In the genomic region with DNA sequence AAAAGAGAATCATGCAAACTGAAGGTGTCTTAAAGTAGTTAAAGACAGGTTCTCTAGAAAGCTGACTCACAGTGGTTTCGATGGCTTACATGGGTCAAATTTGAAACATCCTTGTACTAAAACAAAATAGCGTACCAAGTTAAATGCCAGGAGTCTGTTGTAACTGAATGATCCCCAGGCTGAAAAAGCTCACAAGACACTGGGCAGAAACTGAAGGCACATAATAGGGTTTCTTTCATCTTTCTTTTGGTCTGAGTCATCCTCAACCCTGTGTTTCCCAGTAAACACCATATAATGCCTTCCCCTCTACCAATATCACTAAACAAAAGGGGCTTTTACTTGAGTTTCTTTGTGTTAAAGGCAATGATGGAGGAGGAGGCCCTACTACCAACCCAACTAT, we compare ENCODE assay signal across 8 cellular contexts. TPM values are rescaled to one million over a fixed set of nuclear protein-coding genes. Genes with fewer than 3 reads are reported as not detected.
DNase-seq lines count a peak whose midpoint lies in the region; ATAC-seq, FAIRE-seq and TF ChIP-seq lines count a peak whose summit lies in the region.

No MANE protein-coding gene starts in this region.

- H3K79me1 ChIP-seq in IMR-90 (ENCODE audit: low read depth in 1 of 2, low read length in 2 of 2): peaks cover 13 to 74% of the 10 kb centered on the region in 2 experiments

- H2BK20ac ChIP-seq in IMR-90 (ENCODE audit: low read depth, low read length): no peak overlapping the region

- dilution Hi-C loops in IMR-90 (cut with HindIII; ENCODE audit: low sequenced_read_pairs, unreplicated experiment): no loop called here

- FAIRE-seq in GM12891 (lab: Jason Lieb, UNC): no peak

- no peaks in the 10 kb centered on the region for H3K9me3 ChIP-seq in IMR-90 (ENCODE audit: control insufficient read depth, insufficient read depth, low read length)
- H3K9me3 ChIP-seq in right cardiac atrium (ENCODE audit: control insufficient read depth, low read length): no peaks in the 10 kb centered on the region

- H2AK5ac ChIP-seq in IMR-90 (ENCODE audit: low read depth, low read length): no peak overlapping the region

- no peak overlapping the region for H3K56ac ChIP-seq in IMR-90 (ENCODE audit: extremely low read depth, insufficient read depth, low read length)

- CTCF ChIA-PET in IMR-90 (lab: Yijun Ruan, JAX): no interaction called here

- no peak overlapping the region for H3K18ac ChIP-seq in IMR-90 (ENCODE audit: low read depth, low read length)

- peak; percentile 35 for DNase-seq in GM12891 (ENCODE audit: insufficient read length, low spot score)
- DNase-seq in IMR-90: peak; percentile 83
- peak; percentile 87 for DNase-seq in fibroblast of peridontal ligament (ENCODE audit: extremely low read depth)
- no peak for DNase-seq in endothelial cell (ENCODE audit: low spot score)
- DNase-seq in glutamatergic neuron: no peak
- no peak for DNase-seq in right cardiac atrium
- no peak for DNase-seq in left ventricle myocardium superior

- no peak overlapping the region for H4K91ac ChIP-seq in IMR-90 (ENCODE audit: insufficient read depth, low read depth, low read length)

- H3K27ac Mint-ChIP-seq in endothelial cell (ENCODE audit: unreplicated experiment) (no peak overlapping the region), glutamatergic neuron (ENCODE audit: unreplicated experiment) (no peak overlapping the region)

- POLR2A ChIA-PET in IMR-90 (lab: Charles Lee; ENCODE audit: unreplicated experiment): interaction anchor here (0.6 kb wide), 1 partner anchor 12 kb away, joined by 3 read pairs; no protein-coding TSS in a partner anchor

- WGBS in IMR-90 (ENCODE audit: extremely low coverage in 2 of 2, insufficient read length in 1 of 2), 2 experiments: no CpG with 5 or more reads among the region's 2 CpGs
- 93% methylated on average over 2 of the region's 2 CpGs for WGBS in right cardiac atrium

- intact Hi-C loops in IMR-90 (cut with micrococcal nuclease): no loop called here
- intact Hi-C loops in right cardiac atrium (cut with DNase I): no loop called here
- intact Hi-C loops in left ventricle myocardium superior (cut with micrococcal nuclease): no loop called here

- no peak overlapping the region for H3K4ac ChIP-seq in IMR-90 (ENCODE audit: low read depth, low read length)

- no peak for TF ChIP-seq RAD21 in IMR-90 (IDR thresholded peaks at IDR 0.05; ENCODE audit: low read length)

- H4K5ac ChIP-seq in IMR-90 (ENCODE audit: low read depth, low read length): no peak overlapping the region

- ATAC-seq in GM21423 (IDR thresholded peaks at IDR 0.05; ENCODE audit: unreplicated experiment) (peak; percentile 91), IMR-90 (ENCODE audit: low read depth) (peak; percentile 84), right cardiac atrium (no peak), left ventricle myocardium superior (no peak)

- no peak overlapping the region for H2BK15ac ChIP-seq in IMR-90 (ENCODE audit: low read depth, low read length)

- H2BK5ac ChIP-seq in IMR-90 (ENCODE audit: low read depth, low read length, poor library complexity, severe bottlenecking): peak overlapping the region; percentile 58

- H3K27me3 Mint-ChIP-seq in endothelial cell (ENCODE audit: unreplicated experiment): peaks cover 7% of the 10 kb centered on the region
- H3K27me3 Mint-ChIP-seq in glutamatergic neuron (ENCODE audit: unreplicated experiment): no peaks in the 10 kb centered on the region

- no TSS peak for BruUV-seq in IMR-90 (replicated peaks; lab: Mats Ljungman, UMichigan)

- no peak overlapping the region for H2AFZ ChIP-seq in IMR-90 (replicated peaks; ENCODE audit: low read length, poor library complexity)

- TF ChIP-seq CTCF in IMR-90 (conservative IDR thresholded peaks at IDR 0.05; ENCODE audit: low read depth, low read length) (no peak), endothelial cell (IDR thresholded peaks at IDR 0.05; ENCODE audit: unreplicated experiment) (no peak), glutamatergic neuron (IDR thresholded peaks at IDR 0.05; ENCODE audit: partially characterized antibody, unreplicated experiment) (no peak)

- in situ Hi-C loops in IMR-90 (cut with MboI; ENCODE audit: low sequenced_read_pairs): no loop called here

- peaks cover 29% of the 10 kb centered on the region for H3K36me3 ChIP-seq in IMR-90 (ENCODE audit: control insufficient read depth, insufficient read depth, low read length)

- H3K4me3 Mint-ChIP-seq in endothelial cell (ENCODE audit: unreplicated experiment) (no peak overlapping the region), glutamatergic neuron (ENCODE audit: unreplicated experiment) (no peak overlapping the region)

- H3K27me3 ChIP-seq in IMR-90 (ENCODE audit: control insufficient read depth, insufficient read depth, low read length): no peaks in the 10 kb centered on the region
- H3K27me3 ChIP-seq in right cardiac atrium (ENCODE audit: control insufficient read depth, insufficient read depth): no peaks in the 10 kb centered on the region

- peaks cover 19% of the 10 kb centered on the region; the same call in 1 of the 2 replicates for H4K20me1 ChIP-seq in IMR-90 (ENCODE audit: insufficient read depth, low read length)

- peaks cover 54% of the 10 kb centered on the region for H3K36me3 Mint-ChIP-seq in endothelial cell (ENCODE audit: low read depth, unreplicated experiment)
- peaks cover 2% of the 10 kb centered on the region for H3K36me3 Mint-ChIP-seq in glutamatergic neuron (ENCODE audit: unreplicated experiment)

- peak overlapping the region; percentile 16; the same call in 1 of the 2 replicates for H3K4me2 ChIP-seq in IMR-90 (ENCODE audit: low read depth, low read length)

- H3K4me1 ChIP-seq in IMR-90 (ENCODE audit: control insufficient read depth, insufficient read depth, low read length) (peaks cover 4% of the 10 kb centered on the region; the same call in 1 of the 2 replicates), right cardiac atrium (ENCODE audit: control insufficient read depth, insufficient read depth, low read length) (peaks cover 1% of the 10 kb centered on the region)

- H3K23ac ChIP-seq in IMR-90 (ENCODE audit: low read depth, low read length): no peak overlapping the region

- no peak overlapping the region for H3K9ac ChIP-seq in IMR-90 (ENCODE audit: low read depth, low read length)

- H2AK9ac ChIP-seq in IMR-90 (replicated peaks; ENCODE audit: low read depth, low read length, poor library complexity): no peak overlapping the region

- H4K8ac ChIP-seq in IMR-90 (ENCODE audit: low read depth in 2 of 2, low read length in 2 of 2): no peak overlapping the region

- H3K9me3 Mint-ChIP-seq in endothelial cell (ENCODE audit: unreplicated experiment): no peaks in the 10 kb centered on the region
- no peaks in the 10 kb centered on the region for H3K9me3 Mint-ChIP-seq in glutamatergic neuron (ENCODE audit: unreplicated experiment)

- no peak for TF ChIP-seq POLR2A in GM12891 (IDR thresholded peaks at IDR 0.05; ENCODE audit: low read depth, low read length)
- no peak for TF ChIP-seq POLR2A in IMR-90 (IDR thresholded peaks at IDR 0.05; ENCODE audit: low read depth, low read length)

- no peak overlapping the region for H3K14ac ChIP-seq in IMR-90 (replicated peaks; ENCODE audit: low read depth, low read length)

- H3K4me1 Mint-ChIP-seq in endothelial cell (ENCODE audit: unreplicated experiment) (peaks cover 1% of the 10 kb centered on the region), glutamatergic neuron (ENCODE audit: low read depth, unreplicated experiment) (peaks cover 2% of the 10 kb centered on the region)

- H3K9me1 ChIP-seq in IMR-90 (ENCODE audit: insufficient read depth, low read length): 0 out of 2 replicates have a peak, but pooled peaks cover 4% of the 10 kb centered on the region

- H3K4me3 ChIP-seq in IMR-90 (ENCODE audit: insufficient read depth, low read depth, low read length): no peak overlapping the region
- H3K4me3 ChIP-seq in right cardiac atrium (ENCODE audit: low read length): no peak overlapping the region

- no peak overlapping the region for H3K27ac ChIP-seq in IMR-90 (ENCODE audit: insufficient read depth, low read length)
- no peak overlapping the region for H3K27ac ChIP-seq in right cardiac atrium (ENCODE audit: low read length)

- H2BK120ac ChIP-seq in IMR-90 (ENCODE audit: low read depth, low read length): no peak overlapping the region

TF ChIP-seq in GM12891, 5 proteins besides CTCF, POLR2A, EP300 and RAD21:
- TF ChIP-seq SPI1 (IDR thresholded peaks at IDR 0.05; ENCODE audit: low read depth, low read length) (no peak), PAX5 (IDR thresholded peaks at IDR 0.05; ENCODE audit: insufficient read depth, low read length, severe bottlenecking) (no peak), TAF1 (IDR thresholded peaks at IDR 0.05; ENCODE audit: low read depth, low read length) (no peak), POLR2AphosphoS5 (IDR thresholded peaks at IDR 0.05; ENCODE audit: low read depth, low read length) (no peak), POU2F2 (IDR thresholded peaks at IDR 0.05; ENCODE audit: low read depth, low read length) (no peak)

TF ChIP-seq in IMR-90, 13 proteins besides CTCF, POLR2A, EP300 and RAD21 (continues in another document):
- TF ChIP-seq MXI1 (IDR thresholded peaks at IDR 0.05; ENCODE audit: borderline replicate concordance, low read depth, low read length) (no peak), FOS (IDR thresholded peaks at IDR 0.05; ENCODE audit: low read depth, low read length) (no peak; the same call in 1 of the 2 replicates), NFE2L2 (IDR thresholded peaks at IDR 0.05; ENCODE audit: low read depth, low read length) (peak; percentile 30; the same call in 1 of the 2 replicates)

RNA-seq across cellular contexts. Expression of a gene that starts 12.8 kb away (rescaled TPM):
- 8.8 TPM for polyA plus RNA-seq in GM12891 (2012; ENCODE audit: low read depth, missing spikeins)
- 11.1 and 12.2 TPM in 2 replicates for total RNA-seq in IMR-90 (2012; rRNA removed)
- polyA plus RNA-seq in IMR-90 (2012; rRNA removed): 14.2 and 16.5 TPM in 2 replicates
- polyA plus RNA-seq in IMR-90 (2012; cell fraction: cytosol; rRNA removed): 16.0 and 23.7 TPM in 2 replicates
- 31.7 and 37.7 TPM in 2 replicates for polyA plus RNA-seq in IMR-90 (2012; cell fraction: nucleus; rRNA removed; ENCODE audit: low replicate concordance)
- 50.6 TPM for total RNA-seq in endothelial cell (ENCODE audit: unreplicated experiment)
- 43.7 TPM for total RNA-seq in glutamatergic neuron (ENCODE audit: unreplicated experiment)
- 10 to 100 TPM in 3 of 4 donors, 1 to 10 TPM in 1; 9.9 to 13.8 (median 13.3) TPM for total RNA-seq in right cardiac atrium
- polyA plus RNA-seq in right cardiac atrium: 5.6 TPM
- 15.7 TPM for total RNA-seq in left ventricle myocardium superior

RNA-seq across cellular contexts. Expression of a gene that starts 44.2 kb away (rescaled TPM):
- polyA plus RNA-seq in GM12891 (2012; ENCODE audit: low read depth, missing spikeins): 60.4 TPM
- total RNA-seq in IMR-90 (2012; rRNA removed): 32.3 and 46.1 TPM in 2 replicates
- polyA plus RNA-seq in IMR-90 (2012; rRNA removed): 26.6 and 32.9 TPM in 2 replicates
- 7.1 and 7.8 TPM in 2 replicates for polyA plus RNA-seq in IMR-90 (2012; cell fraction: cytosol; rRNA removed)
- polyA plus RNA-seq in IMR-90 (2012; cell fraction: nucleus; rRNA removed; ENCODE audit: low replicate concordance): 38.8 and 103 TPM in 2 replicates
- total RNA-seq in endothelial cell (ENCODE audit: unreplicated experiment): 110 TPM
- 118 TPM for total RNA-seq in glutamatergic neuron (ENCODE audit: unreplicated experiment)
- total RNA-seq in right cardiac atrium: 10 to 100 TPM; 37.6 to 43.6 (median 39.6) TPM
- 25.8 TPM for polyA plus RNA-seq in right cardiac atrium
- 35.9 TPM for total RNA-seq in left ventricle myocardium superior

Comparison
In these comparisons a context has a peak if more than half of its experiments do, and no peak if none do; other contexts are left out.
1. DNase-seq: peak in GM12891 (single experiment), IMR-90 (single experiment) and fibroblast of peridontal ligament (single experiment); none in endothelial cell (single experiment), glutamatergic neuron (single experiment), right cardiac atrium (0 of 3) and left ventricle myocardium superior (single experiment).
2. ATAC-seq: peak in GM21423 (single experiment) and IMR-90 (single experiment); none in right cardiac atrium (0 of 2) and left ventricle myocardium superior (single experiment).